In genomic region chr1:90452491-90452890, GRCh38 we compare ENCODE assay signal across 19 cellular contexts.
DNase-seq lines count a peak whose midpoint lies in the region; ATAC-seq, FAIRE-seq and TF ChIP-seq lines count a peak whose summit lies in the region.
"Had no signal": no experiment of that assay in that cellular context is flagged by ENCODE, and none has a peak within 500 bp of the region (broad histone marks: within the 10 kb centered on the region; RNA-seq: fewer than 3 reads in every experiment).

No MANE protein-coding gene starts in this region.

- no peak overlapping the region for H2BK5ac ChIP-seq in IMR-90 (ENCODE audit: low read depth, low read length, poor library complexity, severe bottlenecking)

- no peak overlapping the region for H2BK20ac ChIP-seq in IMR-90 (ENCODE audit: low read depth, low read length)

- H3K9me1 ChIP-seq in IMR-90 (ENCODE audit: insufficient read depth, low read length) (no peaks in the 10 kb centered on the region), K562 (ENCODE audit: control insufficient read depth, insufficient read depth, low read length) (no peaks in the 10 kb centered on the region)

- H3K23ac ChIP-seq in IMR-90 (ENCODE audit: low read depth, low read length) = no peak overlapping the region

- DNase-seq in IMR-90 (no peak), K562 (ENCODE audit: extremely low read depth in 1 of 4, low spot score in 3 of 4) (no peak), frontal cortex (ENCODE audit: low spot score in 2 of 2) (no peak), CD14-positive monocyte (ENCODE audit: low spot score) (no peak)
- DNase-seq: AML-193; CD4-positive, alpha-beta memory T cell; DND-41; EL; H7; HFFc6 had no signal

- no peak overlapping the region for H2BK120ac ChIP-seq in IMR-90 (ENCODE audit: low read depth, low read length)

- peaks cover 0 to 3% (median 0%) of the 10 kb centered on the region in 7 donors for H3K9me3 Mint-ChIP-seq in CD14-positive monocyte
- H3K9me3 Mint-ChIP-seq: GM23338 had no signal

- in situ Hi-C loops in IMR-90 (cut with MboI; ENCODE audit: low sequenced_read_pairs) = no loop called here
- in situ Hi-C loops in K562 (cut with MboI) = no loop called here

- H3K27ac Mint-ChIP-seq in CD14-positive monocyte = no peak overlapping the region
- H3K27ac Mint-ChIP-seq: CD4-positive, alpha-beta memory T cell; GM23338; HFFc6 had no signal

- POLR2A ChIA-PET in IMR-90 (lab: Charles Lee; ENCODE audit: unreplicated experiment) (no interaction called here), K562 (lab: Yijun Ruan, JAX) (no interaction called here)

- TF ChIP-seq CTCF in IMR-90 (conservative IDR thresholded peaks at IDR 0.05; ENCODE audit: low read depth, low read length) = no peak
- no peak for TF ChIP-seq CTCF in K562 (IDR thresholded peaks at IDR 0.05 in 2 of 3, conservative IDR thresholded peaks at IDR 0.05 in 1 of 3; ENCODE audit: insufficient read depth in 2 of 3, low read depth in 1 of 3, low read length in 3 of 3)
- no peak for TF ChIP-seq CTCF in CD14-positive monocyte (IDR thresholded peaks at IDR 0.05)

- H3K4me3 ChIP-seq in IMR-90 (ENCODE audit: insufficient read depth, low read depth, low read length) (no peak overlapping the region), K562 (no peak overlapping the region)
- H3K4me3 ChIP-seq: A549, GM23338 had no signal

- no peak overlapping the region for H3K4ac ChIP-seq in IMR-90 (ENCODE audit: low read depth, low read length)

- CTCF ChIA-PET in IMR-90 (lab: Yijun Ruan, JAX) = no interaction called here
- CTCF ChIA-PET in K562 (lab: Yijun Ruan, JAX; ENCODE audit: low intra/inter-chr PET ratio) = no interaction called here

- H3K27me3 ChIP-seq in IMR-90 (ENCODE audit: control insufficient read depth, insufficient read depth, low read length) = no peaks in the 10 kb centered on the region
- no peaks in the 10 kb centered on the region for H3K27me3 ChIP-seq in K562 (ENCODE audit: control insufficient read depth in 2 of 2, insufficient read depth in 2 of 2, low read length in 2 of 2)

- no peak for TF ChIP-seq EP300 in K562 (IDR thresholded peaks at IDR 0.05; ENCODE audit: low read length)

- H3K56ac ChIP-seq in IMR-90 (ENCODE audit: extremely low read depth, insufficient read depth, low read length) = no peak overlapping the region

- TF ChIP-seq RAD21 in IMR-90 (IDR thresholded peaks at IDR 0.05; ENCODE audit: low read length) (no peak), K562 (CRISPR knock-in tag; conservative IDR thresholded peaks at IDR 0.05 in 1 of 2, IDR thresholded peaks at IDR 0.05 in 1 of 2) (no peak)

- no peaks in the 10 kb centered on the region for H3K36me3 Mint-ChIP-seq in CD14-positive monocyte
- H3K36me3 Mint-ChIP-seq: CD4-positive, alpha-beta memory T cell had no signal

- H4K5ac ChIP-seq in IMR-90 (ENCODE audit: low read depth, low read length) = no peak overlapping the region

- H3K27ac ChIP-seq in IMR-90 (ENCODE audit: insufficient read depth, low read length) (no peak overlapping the region), K562 (ENCODE audit: extremely low read depth, low read depth, low read length) (no peak overlapping the region)
- H3K27ac ChIP-seq: A549, C4-2B had no signal

- no peaks in the 10 kb centered on the region for H3K9me3 ChIP-seq in IMR-90 (ENCODE audit: control insufficient read depth, insufficient read depth, low read length)
- H3K9me3 ChIP-seq in K562 (replicated peaks; ENCODE audit: control insufficient read depth, insufficient read depth, low read depth, low read length) = no peaks in the 10 kb centered on the region
- H3K9me3 ChIP-seq: A549 had no signal

- no peak overlapping the region for H2AK5ac ChIP-seq in IMR-90 (ENCODE audit: low read depth, low read length)

- no peak overlapping the region for H2BK15ac ChIP-seq in IMR-90 (ENCODE audit: low read depth, low read length)

- no CpG with 5 or more reads among the region's 2 CpGs for WGBS in IMR-90 (ENCODE audit: extremely low coverage in 2 of 2, insufficient read length in 1 of 2), 2 experiments
- 7% methylated on average over 2 of the region's 2 CpGs for WGBS in K562 (ENCODE audit: insufficient coverage, low coverage, missing lambda C conversion rate)

- FAIRE-seq in K562 (lab: Jason Lieb, UNC) = no peak
- FAIRE-seq in frontal cortex (lab: Jason Lieb, UNC) = peak; percentile 92
- FAIRE-seq: A549, GM12891, GM19239 had no signal

- H3K79me2 ChIP-seq in K562 (ENCODE audit: control insufficient read depth, insufficient read depth, low read length) = no peaks in the 10 kb centered on the region

- no peak overlapping the region for H3K18ac ChIP-seq in IMR-90 (ENCODE audit: low read depth, low read length)

- no peak overlapping the region for H2AK9ac ChIP-seq in IMR-90 (replicated peaks; ENCODE audit: low read depth, low read length, poor library complexity)

- dilution Hi-C loops in IMR-90 (cut with HindIII; ENCODE audit: low sequenced_read_pairs, unreplicated experiment) = no loop called here

- no peak overlapping the region for H3K4me3 Mint-ChIP-seq in CD14-positive monocyte
- H3K4me3 Mint-ChIP-seq: CD4-positive, alpha-beta memory T cell; GM23338; HFFc6 had no signal

- H3K79me1 ChIP-seq in IMR-90 (ENCODE audit: low read depth in 1 of 2, low read length in 2 of 2) = no peaks in the 10 kb centered on the region

- no peaks in the 10 kb centered on the region for H3K4me1 Mint-ChIP-seq in CD14-positive monocyte
- H3K4me1 Mint-ChIP-seq: CD4-positive, alpha-beta memory T cell; GM23338 had no signal

- H3K9ac ChIP-seq in IMR-90 (ENCODE audit: low read depth, low read length) = no peak overlapping the region
- no peak overlapping the region for H3K9ac ChIP-seq in K562 (ENCODE audit: insufficient read depth in 1 of 2, low read depth in 2 of 2, low read length in 2 of 2)

- no peak for ATAC-seq in IMR-90 (ENCODE audit: low read depth)
- ATAC-seq in K562 = no peak
- no peak for ATAC-seq in GM21423 (IDR thresholded peaks at IDR 0.05; ENCODE audit: unreplicated experiment)
- no peak for ATAC-seq in HG02678 (IDR thresholded peaks at IDR 0.05; ENCODE audit: unreplicated experiment)
- no peak for ATAC-seq in GM21619 (IDR thresholded peaks at IDR 0.05; ENCODE audit: unreplicated experiment)
- ATAC-seq: A549, GM23338, HCT116 had no signal

- H4K8ac ChIP-seq in IMR-90 (ENCODE audit: low read depth in 2 of 2, low read length in 2 of 2) = no peak overlapping the region

- H3K4me2 ChIP-seq in IMR-90 (ENCODE audit: low read depth, low read length) (no peak overlapping the region), K562 (ENCODE audit: insufficient read depth, low read length) (no peak overlapping the region)
- H3K4me2 ChIP-seq: A549, GM23338 had no signal

- no peaks in the 10 kb centered on the region for H4K20me1 ChIP-seq in IMR-90 (ENCODE audit: insufficient read depth, low read length)
- H4K20me1 ChIP-seq in K562 (replicated peaks; ENCODE audit: control insufficient read depth, insufficient read depth, low read length) = no peaks in the 10 kb centered on the region

- TF ChIP-seq POLR2A in IMR-90 (IDR thresholded peaks at IDR 0.05; ENCODE audit: low read depth, low read length) (no peak), K562 (conservative IDR thresholded peaks at IDR 0.05) (no peak)

- BruUV-seq in IMR-90 (replicated peaks; lab: Mats Ljungman, UMichigan) = no TSS peak
- BruUV-seq in K562 (replicated peaks; lab: Mats Ljungman, UMichigan) = no TSS peak

- H3K14ac ChIP-seq in IMR-90 (replicated peaks; ENCODE audit: low read depth, low read length) = no peak overlapping the region

- intact Hi-C loops in IMR-90 (cut with micrococcal nuclease) = no loop called here
- intact Hi-C loops in K562 (cut with micrococcal nuclease) = no loop called here
- intact Hi-C loops in CD14-positive monocyte (cut with micrococcal nuclease) = no loop called here

- H3K27me3 Mint-ChIP-seq in CD14-positive monocyte (ENCODE audit: low read depth in 3 of 3) = peaks cover 0 to 2% (median 0%) of the 10 kb centered on the region in 3 donors

- H3K36me3 ChIP-seq in IMR-90 (ENCODE audit: control insufficient read depth, insufficient read depth, low read length) = no peaks in the 10 kb centered on the region
- H3K36me3 ChIP-seq in K562 (ENCODE audit: control insufficient read depth, insufficient read depth, low read length) = no peaks in the 10 kb centered on the region

- H2AFZ ChIP-seq in IMR-90 (replicated peaks; ENCODE audit: low read length, poor library complexity) (no peak overlapping the region), K562 (ENCODE audit: low read depth, low read length) (no peak overlapping the region)
- H2AFZ ChIP-seq: GM23338 had no signal

- no peak overlapping the region for H4K91ac ChIP-seq in IMR-90 (ENCODE audit: insufficient read depth, low read depth, low read length)

- H3K4me1 ChIP-seq in IMR-90 (ENCODE audit: control insufficient read depth, insufficient read depth, low read length) = no peaks in the 10 kb centered on the region
- H3K4me1 ChIP-seq in K562 (replicated peaks in 1 of 2; ENCODE audit: control insufficient read depth in 2 of 2, insufficient read depth in 2 of 2, low read length in 2 of 2) = no peaks in the 10 kb centered on the region
- H3K4me1 ChIP-seq: A549 had no signal

TF ChIP-seq in IMR-90, 13 proteins besides CTCF, POLR2A, EP300 and RAD21:
- TF ChIP-seq RCOR1 (IDR thresholded peaks at IDR 0.05; ENCODE audit: insufficient replicate concordance, low read length) = no peak
- TF ChIP-seq MAFK (IDR thresholded peaks at IDR 0.05; ENCODE audit: low read depth, low read length) = no peak
- peak; percentile 9; the same call in 1 of the 2 replicates for TF ChIP-seq CEBPB (IDR thresholded peaks at IDR 0.05; ENCODE audit: low read depth, low read length)
- TF ChIP-seq USF2 (IDR thresholded peaks at IDR 0.05; ENCODE audit: low read depth, low read length) = no peak

TF ChIP-seq in K562, 482 proteins besides CTCF, POLR2A, EP300 and RAD21:
- TF ChIP-seq ATF3 (IDR thresholded peaks at IDR 0.05) (peak; percentile 52; the same call in 1 of the 2 replicates), ATF3 (CRISPR knock-in tag; conservative IDR thresholded peaks at IDR 0.05) (no peak), BDP1 (IDR thresholded peaks at IDR 0.05; ENCODE audit: insufficient read depth, insufficient read length) (no peak), CEBPG (CRISPR knock-in tag; IDR thresholded peaks at IDR 0.05) (no peak), CEBPG (tag; conservative IDR thresholded peaks at IDR 0.05 in 1 of 2, IDR thresholded peaks at IDR 0.05 in 1 of 2) (peak in 1 of 2 experiments; percentile 75; a peak in 2 of 4 replicates), EGR1 (conservative IDR thresholded peaks at IDR 0.05) (no peak)
